In the genomic region with DNA sequence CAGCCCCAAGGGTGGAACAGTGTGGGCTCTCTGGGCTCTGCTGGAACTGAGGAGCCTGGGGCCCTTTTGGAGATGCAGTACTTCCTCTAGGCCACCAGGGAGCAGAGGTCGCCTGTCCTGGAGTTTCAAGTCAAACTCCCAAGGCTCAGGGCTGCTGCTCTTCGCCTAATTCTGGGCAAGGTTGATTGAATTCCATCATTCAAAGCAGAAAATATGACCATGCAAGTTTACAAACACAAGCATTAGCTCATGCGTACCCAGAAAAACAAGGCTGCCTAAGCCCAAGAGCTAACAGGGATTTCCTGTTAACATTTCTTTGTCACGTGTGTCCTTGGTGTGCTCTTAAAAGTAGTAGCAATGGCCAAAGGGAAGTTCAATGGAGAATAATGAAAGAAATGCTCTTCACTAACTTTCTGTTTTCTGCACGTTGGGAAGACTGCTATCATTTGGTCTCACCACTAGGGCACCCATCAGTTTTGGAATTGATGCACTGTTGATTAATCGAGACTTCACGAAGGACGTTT, we compare ENCODE assay signal across 8 cellular contexts. TPM values are rescaled to one million over a fixed set of nuclear protein-coding genes. Genes with fewer than 3 reads are reported as not detected.
DNase-seq lines count a peak whose midpoint lies in the region; ATAC-seq and TF ChIP-seq lines count a peak whose summit lies in the region.

No MANE protein-coding gene starts in this region.

- peaks cover 38% of the 10 kb centered on the region for H3K4me1 ChIP-seq in left ventricle myocardium inferior

- no peaks in the 10 kb centered on the region for H3K36me3 Mint-ChIP-seq in activated naive CD8-positive, alpha-beta T cell treated with anti-CD3 and anti-CD28 coated beads, Interleukin-2, amount 50 U/mL, for 24 hours (ENCODE audit: low read depth)

- DNase-seq in Daoy (ENCODE audit: low read depth) (peak; percentile 62), HuH-7.5 (ENCODE audit: low spot score) (peak; percentile 81), SKM-1 treated with dmso at 0.1 percent for 144 hours (lab: John Stamatoyannopoulos, UW; ENCODE audit: unreplicated experiment) (peak; percentile 58), left ventricle myocardium inferior (peak; percentile 56), retina (peak; percentile 81)
- DNase-seq in activated naive CD8-positive, alpha-beta T cell treated with anti-CD3 and anti-CD28 coated beads, Interleukin-2, amount 50 U/mL, for 24 hours = peak; percentile 45

- peaks cover 5% of the 10 kb centered on the region for H3K27me3 Mint-ChIP-seq in activated naive CD8-positive, alpha-beta T cell treated with anti-CD3 and anti-CD28 coated beads, Interleukin-2, amount 50 U/mL, for 24 hours

- no peaks in the 10 kb centered on the region for H3K9me3 Mint-ChIP-seq in activated naive CD8-positive, alpha-beta T cell treated with anti-CD3 and anti-CD28 coated beads, Interleukin-2, amount 50 U/mL, for 24 hours

- H3K4me1 Mint-ChIP-seq in activated naive CD8-positive, alpha-beta T cell treated with anti-CD3 and anti-CD28 coated beads, Interleukin-2, amount 50 U/mL, for 24 hours = peaks cover 2% of the 10 kb centered on the region

- H3K27ac ChIP-seq in left ventricle myocardium inferior (replicated peaks) = peak overlapping the region; percentile 98

- no peaks in the 10 kb centered on the region for H3K9me3 ChIP-seq in left ventricle myocardium inferior (replicated peaks)

- H3K27me3 ChIP-seq in left ventricle myocardium inferior (ENCODE audit: low read depth) = peaks cover 33% of the 10 kb centered on the region

- H3K27ac Mint-ChIP-seq in activated naive CD8-positive, alpha-beta T cell treated with anti-CD3 and anti-CD28 coated beads, Interleukin-2, amount 50 U/mL, for 24 hours = no peak overlapping the region

- H3K36me3 ChIP-seq in left ventricle myocardium inferior = no peaks in the 10 kb centered on the region

- ATAC-seq in GM21515 (IDR thresholded peaks at IDR 0.05; ENCODE audit: unreplicated experiment) (peak; percentile 81), GM18520 (IDR thresholded peaks at IDR 0.05; ENCODE audit: unreplicated experiment) (no peak)
- ATAC-seq in activated naive CD8-positive, alpha-beta T cell treated with anti-CD3 and anti-CD28 coated beads, Interleukin-2, amount 50 U/mL, for 24 hours = peak; percentile 65

- TF ChIP-seq CTCF in left ventricle myocardium inferior (IDR thresholded peaks at IDR 0.05; ENCODE audit: borderline replicate concordance) = peak; percentile 87

- intact Hi-C loops in left ventricle myocardium inferior (cut with micrococcal nuclease) = no loop called here

- no peak overlapping the region for H3K4me3 Mint-ChIP-seq in activated naive CD8-positive, alpha-beta T cell treated with anti-CD3 and anti-CD28 coated beads, Interleukin-2, amount 50 U/mL, for 24 hours

- H3K4me3 ChIP-seq in left ventricle myocardium inferior = no peak overlapping the region

RNA-seq across cellular contexts. Expression of a gene that starts 20.1 kb away (rescaled TPM):
- 0.45 TPM in 1 of 2 replicates, not detected in the other for total RNA-seq in Daoy (2014; rRNA removed; shearing (Covaris generic))
- total RNA-seq in left ventricle myocardium inferior = 1,542 TPM

RNA-seq across cellular contexts. Expression of a gene that starts 34.1 kb away (rescaled TPM):
- not detected in 2 replicates for total RNA-seq in Daoy (2014; rRNA removed; shearing (Covaris generic))
- 0.25 TPM for total RNA-seq in left ventricle myocardium inferior

Comparison
In these comparisons a context has a peak if more than half of its experiments do, and no peak if none do; other contexts are left out.
1. RNA of a gene that starts 20.1 kb away (total RNA-seq): 1,542 TPM in left ventricle myocardium inferior (single experiment); 0.45 TPM in Daoy; every median in the first group is over 1,000 times any median in the second.
2. Peak in every context shown above with its lines, with median percentiles within 50 percentile points of each other: DNase-seq.